Comparison of ENCODE assay signal across 9 cellular contexts in genomic region chr19:3977242-3978143, GRCh38. TPM values are rescaled to one million over a fixed set of nuclear protein-coding genes. Genes with fewer than 3 reads are reported as not detected.
A peak's percentile ranks its signal among the peaks of the same experiment; 100 is the strongest.
DNase-seq lines count a peak whose midpoint lies in the region; ATAC-seq, FAIRE-seq and TF ChIP-seq lines count a peak whose summit lies in the region.
"Had no signal": no experiment of that assay in that cellular context is flagged by ENCODE, and none has a peak within 500 bp of the region (broad histone marks: within the 10 kb centered on the region; RNA-seq: fewer than 3 reads in every experiment).

No MANE protein-coding gene starts in this region.

- no peaks in the 10 kb centered on the region for H3K9me3 Mint-ChIP-seq in endodermal cell

- ATAC-seq in pancreas: peak in 1 of 4 donors; percentile 0
- ATAC-seq in GM21390 (IDR thresholded peaks at IDR 0.05; ENCODE audit: unreplicated experiment): no peak

- peaks cover 78% of the 10 kb centered on the region for H3K36me3 ChIP-seq in endodermal cell (ENCODE audit: control insufficient read depth, insufficient read depth, low read length)
- peaks cover 36 to 76% (median 72%) of the 10 kb centered on the region in 3 donors for H3K36me3 ChIP-seq in pancreas

- DNase-seq in GM12864 (ENCODE audit: low read depth) (no peak), endodermal cell (peak; percentile 78), pancreas (peak in 5 of 6 donors; percentile 24 to 80 (median 50)), NCI-H2029 treated with DMSO at 0.1 percent for 48 hours (lab: John Stamatoyannopoulos, UW) (no peak), HPDE6-E6E7 (ENCODE audit: extremely low spot score) (no peak)

- no peak overlapping the region for H3K27ac ChIP-seq in endodermal cell (ENCODE audit: low read depth, low read length)
- H3K27ac ChIP-seq in pancreas: no peak overlapping the region
- H3K27ac ChIP-seq: skin epidermis had no signal

- no peaks in the 10 kb centered on the region for H3K27me3 ChIP-seq in endodermal cell (ENCODE audit: control insufficient read depth, insufficient read depth, low read length, poor library complexity, severe bottlenecking)
- no peaks in the 10 kb centered on the region for H3K27me3 ChIP-seq in pancreas

- peak overlapping the region; percentile 33 for H3K27ac Mint-ChIP-seq in endodermal cell

- H3K27me3 Mint-ChIP-seq in endodermal cell (ENCODE audit: insufficient read depth): no peaks in the 10 kb centered on the region

- H3K4me3 ChIP-seq in GM12864 (ENCODE audit: low read depth, low read length): no peak overlapping the region
- H3K4me3 ChIP-seq in endodermal cell (ENCODE audit: low read length): no peak overlapping the region
- H3K4me3 ChIP-seq in pancreas: no peak overlapping the region
- H3K4me3 ChIP-seq: skin epidermis had no signal

- no peak overlapping the region for H3K9ac ChIP-seq in endodermal cell (ENCODE audit: extremely low read depth, low read length, poor library complexity, severe bottlenecking)

- peaks cover 3% of the 10 kb centered on the region for H3K4me1 Mint-ChIP-seq in endodermal cell

- WGBS in endodermal cell (ENCODE audit: insufficient coverage in 1 of 2, insufficient read length in 1 of 2), 2 experiments: 95% methylated on average over 47 to 59 of the region's 59 CpGs
- 89 to 90% methylated on average over 57 to 59 of the region's 59 CpGs for WGBS in pancreas, 2 donors

- intact Hi-C loops in pancreas (cut with DNase I): no loop called here

- H3K4me3 Mint-ChIP-seq in endodermal cell: no peak overlapping the region

- FAIRE-seq in pancreas (lab: Jason Lieb, UNC): no peak
- FAIRE-seq: H54 had no signal

- H3K4me1 ChIP-seq in endodermal cell (ENCODE audit: control insufficient read depth, insufficient read depth, low read length): peaks cover 12% of the 10 kb centered on the region
- peaks cover 0 to 2% (median 0%) of the 10 kb centered on the region in 3 donors for H3K4me1 ChIP-seq in pancreas

- TF ChIP-seq CTCF in GM12864 (IDR thresholded peaks at IDR 0.05; ENCODE audit: low read depth, low read length, missing control alignments) (peak; percentile 14), LNCAP (IDR thresholded peaks at IDR 0.05) (peak; percentile 17; the same call in 1 of the 2 replicates), endodermal cell (conservative IDR thresholded peaks at IDR 0.05) (peak; percentile 67), pancreas (IDR thresholded peaks at IDR 0.05) (no peak)

- peaks cover 67% of the 10 kb centered on the region for H3K36me3 Mint-ChIP-seq in endodermal cell (ENCODE audit: low read depth)

- H3K9me3 ChIP-seq in endodermal cell (ENCODE audit: control insufficient read depth, low read length) (no peaks in the 10 kb centered on the region), pancreas (no peaks in the 10 kb centered on the region)

RNA-seq across cellular contexts. Expression of gene DAPK3, which starts 6.6 kb away (rescaled TPM):
- total RNA-seq in endodermal cell (100 to 1,000 TPM in 1 of 2 donors, 10 to 100 TPM in 1; 89.9 to 106 TPM), pancreas (10 to 100 TPM; 20.6 to 40.1 (median 27.4) TPM)
- 64.1 TPM for polyA plus RNA-seq in endodermal cell (2013, experiment 1 of 2)
- polyA plus RNA-seq in endodermal cell (2013, experiment 2 of 2): 54.5 TPM
- polyA plus RNA-seq in pancreas: 10 to 100 TPM; 50.6 to 61.4 TPM

RNA-seq across cellular contexts. Expression of gene EEF2, which starts 7.8 kb away (rescaled TPM):
- total RNA-seq in endodermal cell (1,000 to 10,000 TPM; 1,913 to 2,886 TPM), pancreas (1,000 to 10,000 TPM; 2,199 to 4,238 (median 2,879) TPM)
- 1,668 TPM for polyA plus RNA-seq in endodermal cell (2013, experiment 1 of 2)
- polyA plus RNA-seq in endodermal cell (2013, experiment 2 of 2): 1,515 TPM
- 1,000 to 10,000 TPM in 1 of 2 donors, 100 to 1,000 TPM in 1; 545 to 1,088 TPM for polyA plus RNA-seq in pancreas

RNA-seq across cellular contexts. Expression of gene PIAS4, which starts 30.0 kb away (rescaled TPM):
- total RNA-seq in endodermal cell: 10 to 100 TPM; 57.5 to 58.1 TPM
- 35.5 TPM for polyA plus RNA-seq in endodermal cell (2013, experiment 1 of 2)
- polyA plus RNA-seq in endodermal cell (2013, experiment 2 of 2): 30.9 TPM
- total RNA-seq in pancreas: 10 to 100 TPM; 13.4 to 25.3 (median 16.1) TPM
- 10 to 100 TPM; 12.8 to 14.8 TPM for polyA plus RNA-seq in pancreas

RNA-seq across cellular contexts. Expression of gene NMRK2, which starts 44.6 kb away (rescaled TPM):
- total RNA-seq in endodermal cell (10 to 100 TPM; 22.1 to 36.4 TPM), pancreas (under 1 TPM in 1 of 6 donors, not detected in 5; 0.55 TPM)
- polyA plus RNA-seq in endodermal cell (2013, experiment 1 of 2): 8.8 TPM
- polyA plus RNA-seq in endodermal cell (2013, experiment 2 of 2): 6.7 TPM
- polyA plus RNA-seq in pancreas: under 1 TPM; 0.23 to 0.33 TPM

Comparison
In these comparisons a context has a peak if more than half of its experiments do, and no peak if none do; other contexts are left out.
1. DNase-seq: peak in endodermal cell (single experiment) and pancreas (5 of 6); none in GM12864 (single experiment), NCI-H2029 treated with DMSO at 0.1 percent for 48 hours (single experiment) and HPDE6-E6E7 (single experiment).
2. CTCF ChIP-seq: peak in GM12864 (single experiment), LNCAP (single experiment) and endodermal cell (single experiment); none in pancreas (0 of 4).